Comparison of ENCODE assay signal across 9 cellular contexts in genomic region chr2:221608442-221608841, GRCh38.
"Had no signal": no experiment of that assay in that cellular context is flagged by ENCODE, and none has a peak within 500 bp of the region (broad histone marks: within the 10 kb centered on the region; RNA-seq: fewer than 3 reads in every experiment).

No MANE protein-coding gene starts in this region.

- ATAC-seq: GM23338, HCT116, K562 had no signal

- H2AFZ ChIP-seq: GM23338 had no signal

- H3K27ac Mint-ChIP-seq: GM23338, HFFc6 had no signal

- H3K9me3 Mint-ChIP-seq: GM23338, HFFc6 had no signal

- H3K4me3 Mint-ChIP-seq: GM23338, HFFc6 had no signal

- DNase-seq: HFFc6, KG1 had no signal

- H3K36me3 ChIP-seq: HAP-1 had no signal

- FAIRE-seq: H1, H54, HTR-8/SVneo, K562 had no signal

- H3K4me2 ChIP-seq: GM23338 had no signal

- H3K4me3 ChIP-seq: GM23338, HAP-1, K562 had no signal

- H3K9me3 ChIP-seq: HAP-1 had no signal
